In the genomic region with DNA sequence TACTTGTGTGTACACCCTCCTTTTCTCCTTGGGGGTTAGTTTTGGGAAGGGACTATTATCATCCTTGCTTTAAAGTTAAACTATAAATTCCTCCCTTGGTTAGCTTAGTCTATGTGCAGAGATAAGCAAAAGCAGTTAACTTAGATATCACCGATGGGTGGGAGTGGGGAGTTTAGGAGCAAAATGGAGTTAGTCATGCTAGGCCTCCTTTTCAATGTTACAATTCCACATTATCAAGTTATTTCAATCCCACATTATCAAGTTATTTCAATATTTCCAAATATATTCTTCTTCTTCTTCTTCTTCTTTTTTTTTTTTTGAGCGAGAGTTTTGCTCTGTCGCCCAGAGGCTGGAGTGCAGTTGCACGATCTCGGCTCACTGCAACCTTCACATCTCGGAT, we compare ENCODE assay signal across 1 cellular context.
TF ChIP-seq lines count a peak whose summit lies in the region.

No MANE protein-coding gene starts in this region.

TF ChIP-seq in K562, 482 proteins besides CTCF, POLR2A, EP300 and RAD21 (continued from another document):
- TF ChIP-seq, protein P1, sequence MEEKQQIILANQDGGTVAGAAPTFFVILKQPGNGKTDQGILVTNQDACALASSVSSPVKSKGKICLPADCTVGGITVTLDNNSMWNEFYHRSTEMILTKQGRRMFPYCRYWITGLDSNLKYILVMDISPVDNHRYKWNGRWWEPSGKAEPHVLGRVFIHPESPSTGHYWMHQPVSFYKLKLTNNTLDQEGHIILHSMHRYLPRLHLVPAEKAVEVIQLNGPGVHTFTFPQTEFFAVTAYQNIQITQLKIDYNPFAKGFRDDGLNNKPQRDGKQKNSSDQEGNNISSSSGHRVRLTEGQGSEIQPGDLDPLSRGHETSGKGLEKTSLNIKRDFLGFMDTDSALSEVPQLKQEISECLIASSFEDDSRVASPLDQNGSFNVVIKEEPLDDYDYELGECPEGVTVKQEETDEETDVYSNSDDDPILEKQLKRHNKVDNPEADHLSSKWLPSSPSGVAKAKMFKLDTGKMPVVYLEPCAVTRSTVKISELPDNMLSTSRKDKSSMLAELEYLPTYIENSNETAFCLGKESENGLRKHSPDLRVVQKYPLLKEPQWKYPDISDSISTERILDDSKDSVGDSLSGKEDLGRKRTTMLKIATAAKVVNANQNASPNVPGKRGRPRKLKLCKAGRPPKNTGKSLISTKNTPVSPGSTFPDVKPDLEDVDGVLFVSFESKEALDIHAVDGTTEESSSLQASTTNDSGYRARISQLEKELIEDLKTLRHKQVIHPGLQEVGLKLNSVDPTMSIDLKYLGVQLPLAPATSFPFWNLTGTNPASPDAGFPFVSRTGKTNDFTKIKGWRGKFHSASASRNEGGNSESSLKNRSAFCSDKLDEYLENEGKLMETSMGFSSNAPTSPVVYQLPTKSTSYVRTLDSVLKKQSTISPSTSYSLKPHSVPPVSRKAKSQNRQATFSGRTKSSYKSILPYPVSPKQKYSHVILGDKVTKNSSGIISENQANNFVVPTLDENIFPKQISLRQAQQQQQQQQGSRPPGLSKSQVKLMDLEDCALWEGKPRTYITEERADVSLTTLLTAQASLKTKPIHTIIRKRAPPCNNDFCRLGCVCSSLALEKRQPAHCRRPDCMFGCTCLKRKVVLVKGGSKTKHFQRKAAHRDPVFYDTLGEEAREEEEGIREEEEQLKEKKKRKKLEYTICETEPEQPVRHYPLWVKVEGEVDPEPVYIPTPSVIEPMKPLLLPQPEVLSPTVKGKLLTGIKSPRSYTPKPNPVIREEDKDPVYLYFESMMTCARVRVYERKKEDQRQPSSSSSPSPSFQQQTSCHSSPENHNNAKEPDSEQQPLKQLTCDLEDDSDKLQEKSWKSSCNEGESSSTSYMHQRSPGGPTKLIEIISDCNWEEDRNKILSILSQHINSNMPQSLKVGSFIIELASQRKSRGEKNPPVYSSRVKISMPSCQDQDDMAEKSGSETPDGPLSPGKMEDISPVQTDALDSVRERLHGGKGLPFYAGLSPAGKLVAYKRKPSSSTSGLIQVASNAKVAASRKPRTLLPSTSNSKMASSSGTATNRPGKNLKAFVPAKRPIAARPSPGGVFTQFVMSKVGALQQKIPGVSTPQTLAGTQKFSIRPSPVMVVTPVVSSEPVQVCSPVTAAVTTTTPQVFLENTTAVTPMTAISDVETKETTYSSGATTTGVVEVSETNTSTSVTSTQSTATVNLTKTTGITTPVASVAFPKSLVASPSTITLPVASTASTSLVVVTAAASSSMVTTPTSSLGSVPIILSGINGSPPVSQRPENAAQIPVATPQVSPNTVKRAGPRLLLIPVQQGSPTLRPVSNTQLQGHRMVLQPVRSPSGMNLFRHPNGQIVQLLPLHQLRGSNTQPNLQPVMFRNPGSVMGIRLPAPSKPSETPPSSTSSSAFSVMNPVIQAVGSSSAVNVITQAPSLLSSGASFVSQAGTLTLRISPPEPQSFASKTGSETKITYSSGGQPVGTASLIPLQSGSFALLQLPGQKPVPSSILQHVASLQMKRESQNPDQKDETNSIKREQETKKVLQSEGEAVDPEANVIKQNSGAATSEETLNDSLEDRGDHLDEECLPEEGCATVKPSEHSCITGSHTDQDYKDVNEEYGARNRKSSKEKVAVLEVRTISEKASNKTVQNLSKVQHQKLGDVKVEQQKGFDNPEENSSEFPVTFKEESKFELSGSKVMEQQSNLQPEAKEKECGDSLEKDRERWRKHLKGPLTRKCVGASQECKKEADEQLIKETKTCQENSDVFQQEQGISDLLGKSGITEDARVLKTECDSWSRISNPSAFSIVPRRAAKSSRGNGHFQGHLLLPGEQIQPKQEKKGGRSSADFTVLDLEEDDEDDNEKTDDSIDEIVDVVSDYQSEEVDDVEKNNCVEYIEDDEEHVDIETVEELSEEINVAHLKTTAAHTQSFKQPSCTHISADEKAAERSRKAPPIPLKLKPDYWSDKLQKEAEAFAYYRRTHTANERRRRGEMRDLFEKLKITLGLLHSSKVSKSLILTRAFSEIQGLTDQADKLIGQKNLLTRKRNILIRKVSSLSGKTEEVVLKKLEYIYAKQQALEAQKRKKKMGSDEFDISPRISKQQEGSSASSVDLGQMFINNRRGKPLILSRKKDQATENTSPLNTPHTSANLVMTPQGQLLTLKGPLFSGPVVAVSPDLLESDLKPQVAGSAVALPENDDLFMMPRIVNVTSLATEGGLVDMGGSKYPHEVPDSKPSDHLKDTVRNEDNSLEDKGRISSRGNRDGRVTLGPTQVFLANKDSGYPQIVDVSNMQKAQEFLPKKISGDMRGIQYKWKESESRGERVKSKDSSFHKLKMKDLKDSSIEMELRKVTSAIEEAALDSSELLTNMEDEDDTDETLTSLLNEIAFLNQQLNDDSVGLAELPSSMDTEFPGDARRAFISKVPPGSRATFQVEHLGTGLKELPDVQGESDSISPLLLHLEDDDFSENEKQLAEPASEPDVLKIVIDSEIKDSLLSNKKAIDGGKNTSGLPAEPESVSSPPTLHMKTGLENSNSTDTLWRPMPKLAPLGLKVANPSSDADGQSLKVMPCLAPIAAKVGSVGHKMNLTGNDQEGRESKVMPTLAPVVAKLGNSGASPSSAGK (IDR thresholded peaks at IDR 0.05), result no peak
- TF ChIP-seq CBFA2T3 (IDR thresholded peaks at IDR 0.05) (no peak), SRSF3 (IDR thresholded peaks at IDR 0.05; ENCODE audit: insufficient read depth, low read length) (no peak), NCOR1 (IDR thresholded peaks at IDR 0.05) (no peak), CBX5 (IDR thresholded peaks at IDR 0.05; ENCODE audit: borderline replicate concordance, low read depth) (no peak), ELF4 (CRISPR knock-in tag; IDR thresholded peaks at IDR 0.05) (no peak), MEF2D (tag; conservative IDR thresholded peaks at IDR 0.05; ENCODE audit: low read depth) (0 out of 2 replicates have a peak, but pooled peaks have one; percentile 50), BCL6 (CRISPR knock-in tag; IDR thresholded peaks at IDR 0.05) (no peak), PYGO2 (tag; IDR thresholded peaks at IDR 0.05) (peak; percentile 42; the same call in 1 of the 2 replicates), MITF (IDR thresholded peaks at IDR 0.05) (no peak), NBN (IDR thresholded peaks at IDR 0.05; ENCODE audit: low read depth) (no peak), CBX3 (IDR thresholded peaks at IDR 0.05; ENCODE audit: borderline replicate concordance in 1 of 2, low read length in 2 of 2) (no peak), CEBPB (tag; IDR thresholded peaks at IDR 0.05) (no peak), ZBTB5 (IDR thresholded peaks at IDR 0.05) (no peak), SMARCA5 (IDR thresholded peaks at IDR 0.05) (no peak), ZNF263 (CRISPR knock-in tag; IDR thresholded peaks at IDR 0.05; ENCODE audit: borderline replicate concordance) (no peak), ZNF224 (CRISPR knock-in tag; IDR thresholded peaks at IDR 0.05) (no peak), NR2C1 (IDR thresholded peaks at IDR 0.05) (no peak), NR2C1 (tag; IDR thresholded peaks at IDR 0.05) (0 out of 2 replicates have a peak, but pooled peaks have one; percentile 22), ZSCAN29 (IDR thresholded peaks at IDR 0.05) (no peak), ZC3H11A (IDR thresholded peaks at IDR 0.05; ENCODE audit: low read depth, low read length) (no peak), SNIP1 (IDR thresholded peaks at IDR 0.05; ENCODE audit: low read depth) (no peak), C11orf30 (IDR thresholded peaks at IDR 0.05; ENCODE audit: low read depth) (no peak), RBM22 (IDR thresholded peaks at IDR 0.05; ENCODE audit: low read depth, low read length, poor library complexity, severe bottlenecking) (no peak), ZNF740 (CRISPR knock-in tag; IDR thresholded peaks at IDR 0.05) (no peak), ZNF740 (tag; IDR thresholded peaks at IDR 0.05) (peak in 1 of 2 experiments; percentile 72; a peak in 1 of 4 replicates), ATF1 (CRISPR knock-in tag; IDR thresholded peaks at IDR 0.05) (no peak), ATF1 (tag; IDR thresholded peaks at IDR 0.05) (no peak), CBX1 (IDR thresholded peaks at IDR 0.05; ENCODE audit: low read depth) (no peak), ZFP30 (CRISPR knock-in tag; IDR thresholded peaks at IDR 0.05; ENCODE audit: borderline replicate concordance) (no peak), CAMTA2 (CRISPR knock-in tag; conservative IDR thresholded peaks at IDR 0.05) (no peak), ETV5 (CRISPR knock-in tag; IDR thresholded peaks at IDR 0.05; ENCODE audit: low read depth) (no peak), ZNF76 (CRISPR knock-in tag; IDR thresholded peaks at IDR 0.05; ENCODE audit: borderline replicate concordance) (no peak), THAP7 (CRISPR knock-in tag; IDR thresholded peaks at IDR 0.05) (no peak), HEY1 (CRISPR knock-in tag; IDR thresholded peaks at IDR 0.05; ENCODE audit: borderline replicate concordance) (no peak), SP1 (CRISPR knock-in tag; IDR thresholded peaks at IDR 0.05) (no peak), ADNP (tag; IDR thresholded peaks at IDR 0.05) (no peak), SMAD3 (CRISPR knock-in tag; conservative IDR thresholded peaks at IDR 0.05) (0 out of 2 replicates have a peak, but pooled peaks have one; percentile 34), HMG20A (CRISPR knock-in tag; conservative IDR thresholded peaks at IDR 0.05) (no peak), NR4A1 (CRISPR knock-in tag; IDR thresholded peaks at IDR 0.05) (no peak), NR4A1 (tag; IDR thresholded peaks at IDR 0.05) (peak; percentile 70), ZNF764 (CRISPR knock-in tag; IDR thresholded peaks at IDR 0.05; ENCODE audit: low read depth) (no peak), SMARCB1 (IDR thresholded peaks at IDR 0.05; ENCODE audit: insufficient read length, low read depth) (no peak), BACH1 (tag; IDR thresholded peaks at IDR 0.05) (no peak)
- TF ChIP-seq, protein P2, sequence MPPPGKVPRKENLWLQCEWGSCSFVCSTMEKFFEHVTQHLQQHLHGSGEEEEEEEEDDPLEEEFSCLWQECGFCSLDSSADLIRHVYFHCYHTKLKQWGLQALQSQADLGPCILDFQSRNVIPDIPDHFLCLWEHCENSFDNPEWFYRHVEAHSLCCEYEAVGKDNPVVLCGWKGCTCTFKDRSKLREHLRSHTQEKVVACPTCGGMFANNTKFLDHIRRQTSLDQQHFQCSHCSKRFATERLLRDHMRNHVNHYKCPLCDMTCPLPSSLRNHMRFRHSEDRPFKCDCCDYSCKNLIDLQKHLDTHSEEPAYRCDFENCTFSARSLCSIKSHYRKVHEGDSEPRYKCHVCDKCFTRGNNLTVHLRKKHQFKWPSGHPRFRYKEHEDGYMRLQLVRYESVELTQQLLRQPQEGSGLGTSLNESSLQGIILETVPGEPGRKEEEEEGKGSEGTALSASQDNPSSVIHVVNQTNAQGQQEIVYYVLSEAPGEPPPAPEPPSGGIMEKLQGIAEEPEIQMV (tag; conservative IDR thresholded peaks at IDR 0.05; ENCODE audit: low read depth), result 0 out of 2 replicates have a peak, but pooled peaks have one; percentile 45
- TF ChIP-seq, protein P3, sequence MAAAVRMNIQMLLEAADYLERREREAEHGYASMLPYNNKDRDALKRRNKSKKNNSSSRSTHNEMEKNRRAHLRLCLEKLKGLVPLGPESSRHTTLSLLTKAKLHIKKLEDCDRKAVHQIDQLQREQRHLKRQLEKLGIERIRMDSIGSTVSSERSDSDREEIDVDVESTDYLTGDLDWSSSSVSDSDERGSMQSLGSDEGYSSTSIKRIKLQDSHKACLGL (CRISPR knock-in tag; IDR thresholded peaks at IDR 0.05; ENCODE audit: borderline replicate concordance, poor library complexity, severe bottlenecking), result no peak
- TF ChIP-seq, protein P4, sequence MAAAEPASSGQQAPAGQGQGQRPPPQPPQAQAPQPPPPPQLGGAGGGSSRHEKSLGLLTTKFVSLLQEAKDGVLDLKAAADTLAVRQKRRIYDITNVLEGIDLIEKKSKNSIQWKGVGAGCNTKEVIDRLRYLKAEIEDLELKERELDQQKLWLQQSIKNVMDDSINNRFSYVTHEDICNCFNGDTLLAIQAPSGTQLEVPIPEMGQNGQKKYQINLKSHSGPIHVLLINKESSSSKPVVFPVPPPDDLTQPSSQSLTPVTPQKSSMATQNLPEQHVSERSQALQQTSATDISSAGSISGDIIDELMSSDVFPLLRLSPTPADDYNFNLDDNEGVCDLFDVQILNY (CRISPR knock-in tag; IDR thresholded peaks at IDR 0.05), result no peak
